In genomic region chr16:71573387-71574094, GRCh38 we compare ENCODE assay signal across 2 cellular contexts.
TF ChIP-seq lines count a peak whose summit lies in the region.

No MANE protein-coding gene starts in this region.

TF ChIP-seq in A549, 52 proteins besides CTCF, POLR2A, EP300 and RAD21:
- TF ChIP-seq CHD2 (IDR thresholded peaks at IDR 0.05; ENCODE audit: low read length, partially characterized antibody) (no peak), CBX2 (IDR thresholded peaks at IDR 0.05; ENCODE audit: borderline replicate concordance, low read depth) (no peak), NPAS2 (CRISPR knock-in tag; IDR thresholded peaks at IDR 0.05; ENCODE audit: borderline replicate concordance) (no peak), ATOH8 (CRISPR knock-in tag; IDR thresholded peaks at IDR 0.05; ENCODE audit: low read depth) (no peak), JUNB (IDR thresholded peaks at IDR 0.05) (no peak), HOXA7 (CRISPR knock-in tag; IDR thresholded peaks at IDR 0.05) (no peak), ZFP36 (IDR thresholded peaks at IDR 0.05; ENCODE audit: borderline replicate concordance, partially characterized antibody) (no peak), POLR2AphosphoS2 (conservative IDR thresholded peaks at IDR 0.05; ENCODE audit: low read length) (no peak), FOSL2 (IDR thresholded peaks at IDR 0.05) (no peak), FOSL2 (CRISPR knock-in tag; IDR thresholded peaks at IDR 0.05) (no peak), HEYL (CRISPR knock-in tag; IDR thresholded peaks at IDR 0.05) (no peak), FOXS1 (CRISPR knock-in tag; IDR thresholded peaks at IDR 0.05) (no peak), NFE2L2 (conservative IDR thresholded peaks at IDR 0.05; ENCODE audit: low read length) (no peak), SREBF2 (IDR thresholded peaks at IDR 0.05) (no peak), TFCP2L1 (CRISPR knock-in tag; IDR thresholded peaks at IDR 0.05) (no peak), RARB (CRISPR knock-in tag; IDR thresholded peaks at IDR 0.05) (no peak), REST (IDR thresholded peaks at IDR 0.05) (no peak), SMC3 (IDR thresholded peaks at IDR 0.05) (no peak), ZSCAN20 (CRISPR knock-in tag; IDR thresholded peaks at IDR 0.05) (no peak)
- TF ChIP-seq, protein P1, sequence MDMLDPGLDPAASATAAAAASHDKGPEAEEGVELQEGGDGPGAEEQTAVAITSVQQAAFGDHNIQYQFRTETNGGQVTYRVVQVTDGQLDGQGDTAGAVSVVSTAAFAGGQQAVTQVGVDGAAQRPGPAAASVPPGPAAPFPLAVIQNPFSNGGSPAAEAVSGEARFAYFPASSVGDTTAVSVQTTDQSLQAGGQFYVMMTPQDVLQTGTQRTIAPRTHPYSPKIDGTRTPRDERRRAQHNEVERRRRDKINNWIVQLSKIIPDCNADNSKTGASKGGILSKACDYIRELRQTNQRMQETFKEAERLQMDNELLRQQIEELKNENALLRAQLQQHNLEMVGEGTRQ (IDR thresholded peaks at IDR 0.05) = no peak
- TF ChIP-seq, protein P2, sequence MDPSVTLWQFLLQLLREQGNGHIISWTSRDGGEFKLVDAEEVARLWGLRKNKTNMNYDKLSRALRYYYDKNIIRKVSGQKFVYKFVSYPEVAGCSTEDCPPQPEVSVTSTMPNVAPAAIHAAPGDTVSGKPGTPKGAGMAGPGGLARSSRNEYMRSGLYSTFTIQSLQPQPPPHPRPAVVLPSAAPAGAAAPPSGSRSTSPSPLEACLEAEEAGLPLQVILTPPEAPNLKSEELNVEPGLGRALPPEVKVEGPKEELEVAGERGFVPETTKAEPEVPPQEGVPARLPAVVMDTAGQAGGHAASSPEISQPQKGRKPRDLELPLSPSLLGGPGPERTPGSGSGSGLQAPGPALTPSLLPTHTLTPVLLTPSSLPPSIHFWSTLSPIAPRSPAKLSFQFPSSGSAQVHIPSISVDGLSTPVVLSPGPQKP (IDR thresholded peaks at IDR 0.05; ENCODE audit: low read depth, low read length) = no peak

TF ChIP-seq in HepG2, 621 proteins besides CTCF, POLR2A, EP300 and RAD21 (continues in another document):
- TF ChIP-seq SALL1 (CRISPR knock-in tag; IDR thresholded peaks at IDR 0.05) (0 out of 2 replicates have a peak, but pooled peaks have one; percentile 9), IKZF5 (CRISPR knock-in tag; IDR thresholded peaks at IDR 0.05) (peak; percentile 14; the same call in 1 of the 2 replicates), SIX1 (CRISPR knock-in tag; IDR thresholded peaks at IDR 0.05; ENCODE audit: borderline replicate concordance) (no peak), TBX3 (IDR thresholded peaks at IDR 0.05; ENCODE audit: borderline replicate concordance) (0 out of 2 replicates have a peak, but pooled peaks have one; percentile 5), ZNF781 (CRISPR knock-in tag; IDR thresholded peaks at IDR 0.05; ENCODE audit: borderline replicate concordance, not compliant biosample characterization) (peak; percentile 18), SP5 (CRISPR knock-in tag; IDR thresholded peaks at IDR 0.05; ENCODE audit: borderline replicate concordance, low read depth) (peak; percentile 21; the same call in 1 of the 2 replicates), ZMYM3 (CRISPR knock-in tag; IDR thresholded peaks at IDR 0.05) (peak; percentile 80), ZNF670 (CRISPR knock-in tag; IDR thresholded peaks at IDR 0.05; ENCODE audit: borderline replicate concordance) (0 out of 2 replicates have a peak, but pooled peaks have one; percentile 29), HOXA3 (CRISPR knock-in tag; IDR thresholded peaks at IDR 0.05) (0 out of 2 replicates have a peak, but pooled peaks have one; percentile 22), MXD3 (CRISPR knock-in tag; IDR thresholded peaks at IDR 0.05) (peak; percentile 17; the same call in 1 of the 2 replicates), GATAD2A (CRISPR knock-in tag; IDR thresholded peaks at IDR 0.05) (peak; percentile 31; the same call in 1 of the 2 replicates), MTA3 (CRISPR knock-in tag; IDR thresholded peaks at IDR 0.05) (no peak), ZBTB4 (CRISPR knock-in tag; IDR thresholded peaks at IDR 0.05; ENCODE audit: borderline replicate concordance) (0 out of 2 replicates have a peak, but pooled peaks have one; percentile 45), NCOA2 (CRISPR knock-in tag; IDR thresholded peaks at IDR 0.05) (0 out of 2 replicates have a peak, but pooled peaks have one; percentile 17), SP4 (CRISPR knock-in tag; IDR thresholded peaks at IDR 0.05) (no peak), SRY (CRISPR knock-in tag; IDR thresholded peaks at IDR 0.05) (no peak), ZNF12 (CRISPR knock-in tag; IDR thresholded peaks at IDR 0.05) (peak; percentile 35; the same call in 1 of the 2 replicates)
- TF ChIP-seq, protein P3, sequence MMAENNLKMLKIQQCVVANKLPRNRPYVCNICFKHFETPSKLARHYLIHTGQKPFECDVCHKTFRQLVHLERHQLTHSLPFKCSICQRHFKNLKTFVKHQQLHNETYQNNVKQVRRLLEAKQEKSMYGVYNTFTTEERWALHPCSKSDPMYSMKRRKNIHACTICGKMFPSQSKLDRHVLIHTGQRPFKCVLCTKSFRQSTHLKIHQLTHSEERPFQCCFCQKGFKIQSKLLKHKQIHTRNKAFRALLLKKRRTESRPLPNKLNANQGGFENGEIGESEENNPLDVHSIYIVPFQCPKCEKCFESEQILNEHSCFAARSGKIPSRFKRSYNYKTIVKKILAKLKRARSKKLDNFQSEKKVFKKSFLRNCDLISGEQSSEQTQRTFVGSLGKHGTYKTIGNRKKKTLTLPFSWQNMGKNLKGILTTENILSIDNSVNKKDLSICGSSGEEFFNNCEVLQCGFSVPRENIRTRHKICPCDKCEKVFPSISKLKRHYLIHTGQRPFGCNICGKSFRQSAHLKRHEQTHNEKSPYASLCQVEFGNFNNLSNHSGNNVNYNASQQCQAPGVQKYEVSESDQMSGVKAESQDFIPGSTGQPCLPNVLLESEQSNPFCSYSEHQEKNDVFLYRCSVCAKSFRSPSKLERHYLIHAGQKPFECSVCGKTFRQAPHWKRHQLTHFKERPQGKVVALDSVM (CRISPR knock-in tag; IDR thresholded peaks at IDR 0.05) = peak; percentile 98
- TF ChIP-seq, protein P4, sequence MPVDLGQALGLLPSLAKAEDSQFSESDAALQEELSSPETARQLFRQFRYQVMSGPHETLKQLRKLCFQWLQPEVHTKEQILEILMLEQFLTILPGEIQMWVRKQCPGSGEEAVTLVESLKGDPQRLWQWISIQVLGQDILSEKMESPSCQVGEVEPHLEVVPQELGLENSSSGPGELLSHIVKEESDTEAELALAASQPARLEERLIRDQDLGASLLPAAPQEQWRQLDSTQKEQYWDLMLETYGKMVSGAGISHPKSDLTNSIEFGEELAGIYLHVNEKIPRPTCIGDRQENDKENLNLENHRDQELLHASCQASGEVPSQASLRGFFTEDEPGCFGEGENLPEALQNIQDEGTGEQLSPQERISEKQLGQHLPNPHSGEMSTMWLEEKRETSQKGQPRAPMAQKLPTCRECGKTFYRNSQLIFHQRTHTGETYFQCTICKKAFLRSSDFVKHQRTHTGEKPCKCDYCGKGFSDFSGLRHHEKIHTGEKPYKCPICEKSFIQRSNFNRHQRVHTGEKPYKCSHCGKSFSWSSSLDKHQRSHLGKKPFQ (CRISPR knock-in tag; IDR thresholded peaks at IDR 0.05; ENCODE audit: insufficient replicate concordance) = peak; percentile 54
- TF ChIP-seq, protein P5, sequence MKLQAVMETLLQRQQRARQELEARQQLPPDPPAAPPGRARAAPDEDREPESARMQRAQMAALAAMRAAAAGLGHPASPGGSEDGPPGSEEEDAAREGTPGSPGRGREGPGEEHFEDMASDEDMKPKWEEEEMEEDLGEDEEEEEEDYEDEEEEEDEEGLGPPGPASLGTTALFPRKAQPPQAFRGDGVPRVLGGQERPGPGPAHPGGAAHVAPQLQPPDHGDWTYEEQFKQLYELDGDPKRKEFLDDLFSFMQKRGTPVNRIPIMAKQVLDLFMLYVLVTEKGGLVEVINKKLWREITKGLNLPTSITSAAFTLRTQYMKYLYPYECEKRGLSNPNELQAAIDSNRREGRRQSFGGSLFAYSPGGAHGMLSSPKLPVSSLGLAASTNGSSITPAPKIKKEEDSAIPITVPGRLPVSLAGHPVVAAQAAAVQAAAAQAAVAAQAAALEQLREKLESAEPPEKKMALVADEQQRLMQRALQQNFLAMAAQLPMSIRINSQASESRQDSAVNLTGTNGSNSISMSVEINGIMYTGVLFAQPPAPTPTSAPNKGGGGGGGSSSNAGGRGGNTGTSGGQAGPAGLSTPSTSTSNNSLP (IDR thresholded peaks at IDR 0.05; ENCODE audit: low read depth, low read length) = no peak
- TF ChIP-seq, protein P6, sequence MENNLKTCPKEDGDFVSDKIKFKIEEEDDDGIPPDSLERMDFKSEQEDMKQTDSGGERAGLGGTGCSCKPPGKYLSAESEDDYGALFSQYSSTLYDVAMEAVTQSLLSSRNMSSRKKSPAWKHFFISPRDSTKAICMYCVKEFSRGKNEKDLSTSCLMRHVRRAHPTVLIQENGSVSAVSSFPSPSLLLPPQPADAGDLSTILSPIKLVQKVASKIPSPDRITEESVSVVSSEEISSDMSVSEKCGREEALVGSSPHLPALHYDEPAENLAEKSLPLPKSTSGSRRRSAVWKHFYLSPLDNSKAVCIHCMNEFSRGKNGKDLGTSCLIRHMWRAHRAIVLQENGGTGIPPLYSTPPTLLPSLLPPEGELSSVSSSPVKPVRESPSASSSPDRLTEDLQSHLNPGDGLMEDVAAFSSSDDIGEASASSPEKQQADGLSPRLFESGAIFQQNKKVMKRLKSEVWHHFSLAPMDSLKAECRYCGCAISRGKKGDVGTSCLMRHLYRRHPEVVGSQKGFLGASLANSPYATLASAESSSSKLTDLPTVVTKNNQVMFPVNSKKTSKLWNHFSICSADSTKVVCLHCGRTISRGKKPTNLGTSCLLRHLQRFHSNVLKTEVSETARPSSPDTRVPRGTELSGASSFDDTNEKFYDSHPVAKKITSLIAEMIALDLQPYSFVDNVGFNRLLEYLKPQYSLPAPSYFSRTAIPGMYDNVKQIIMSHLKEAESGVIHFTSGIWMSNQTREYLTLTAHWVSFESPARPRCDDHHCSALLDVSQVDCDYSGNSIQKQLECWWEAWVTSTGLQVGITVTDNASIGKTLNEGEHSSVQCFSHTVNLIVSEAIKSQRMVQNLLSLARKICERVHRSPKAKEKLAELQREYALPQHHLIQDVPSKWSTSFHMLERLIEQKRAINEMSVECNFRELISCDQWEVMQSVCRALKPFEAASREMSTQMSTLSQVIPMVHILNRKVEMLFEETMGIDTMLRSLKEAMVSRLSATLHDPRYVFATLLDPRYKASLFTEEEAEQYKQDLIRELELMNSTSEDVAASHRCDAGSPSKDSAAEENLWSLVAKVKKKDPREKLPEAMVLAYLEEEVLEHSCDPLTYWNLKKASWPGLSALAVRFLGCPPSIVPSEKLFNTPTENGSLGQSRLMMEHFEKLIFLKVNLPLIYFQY (CRISPR knock-in tag; IDR thresholded peaks at IDR 0.05; ENCODE audit: borderline replicate concordance) = 0 out of 2 replicates have a peak, but pooled peaks have one; percentile 34
- TF ChIP-seq, protein P7, sequence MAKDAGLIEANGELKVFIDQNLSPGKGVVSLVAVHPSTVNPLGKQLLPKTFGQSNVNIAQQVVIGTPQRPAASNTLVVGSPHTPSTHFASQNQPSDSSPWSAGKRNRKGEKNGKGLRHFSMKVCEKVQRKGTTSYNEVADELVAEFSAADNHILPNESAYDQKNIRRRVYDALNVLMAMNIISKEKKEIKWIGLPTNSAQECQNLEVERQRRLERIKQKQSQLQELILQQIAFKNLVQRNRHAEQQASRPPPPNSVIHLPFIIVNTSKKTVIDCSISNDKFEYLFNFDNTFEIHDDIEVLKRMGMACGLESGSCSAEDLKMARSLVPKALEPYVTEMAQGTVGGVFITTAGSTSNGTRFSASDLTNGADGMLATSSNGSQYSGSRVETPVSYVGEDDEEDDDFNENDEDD (CRISPR knock-in tag; IDR thresholded peaks at IDR 0.05; ENCODE audit: borderline replicate concordance) = no peak
